Comparison of ENCODE assay signal across 12 cellular contexts in genomic region chr1:7576946-7577657, GRCh38.
A peak's percentile ranks its signal among the peaks of the same experiment; 100 is the strongest.
DNase-seq lines count a peak whose midpoint lies in the region; ATAC-seq and TF ChIP-seq lines count a peak whose summit lies in the region.
"Had no signal": no experiment of that assay in that cellular context is flagged by ENCODE, and none has a peak within 500 bp of the region (broad histone marks: within the 10 kb centered on the region; RNA-seq: fewer than 3 reads in every experiment).

No MANE protein-coding gene starts in this region.

- no peaks in the 10 kb centered on the region for H3K4me1 Mint-ChIP-seq in WTC11

- no peaks in the 10 kb centered on the region for H3K36me3 Mint-ChIP-seq in WTC11
- H3K36me3 Mint-ChIP-seq: activated naive CD4-positive, alpha-beta T cell treated with anti-CD3 and anti-CD28 coated beads, Interleukin-2, amount 50 U/mL, for 72 hours had no signal

- H3K27ac ChIP-seq in hepatocyte (no peak overlapping the region), smooth muscle cell (ENCODE audit: low read depth) (no peak overlapping the region)
- H3K27ac ChIP-seq: epithelial cell of prostate had no signal

- peak; percentile 88 for ATAC-seq in WTC11
- ATAC-seq: activated naive CD4-positive, alpha-beta T cell treated with anti-CD3 and anti-CD28 coated beads, Interleukin-2, amount 50 U/mL, for 72 hours; GM12878 had no signal

- no peak overlapping the region for H3K27ac Mint-ChIP-seq in WTC11
- H3K27ac Mint-ChIP-seq: activated naive CD4-positive, alpha-beta T cell treated with anti-CD3 and anti-CD28 coated beads, Interleukin-2, amount 50 U/mL, for 72 hours had no signal

- 68% methylated on average over 14 of the region's 14 CpGs for WGBS in hepatocyte (ENCODE audit: low lambda C conversion rate, missing lambda C conversion rate)
- WGBS in smooth muscle cell (ENCODE audit: low lambda C conversion rate) = 70% methylated on average over 14 of the region's 14 CpGs

- H2AFZ ChIP-seq in hepatocyte (no peak overlapping the region), smooth muscle cell (ENCODE audit: low read depth) (no peak overlapping the region)

- H3K9ac ChIP-seq in smooth muscle cell (ENCODE audit: low read depth) = no peak overlapping the region

- DNase-seq in WTC11 (ENCODE audit: low spot score) = peak; percentile 40
- peak; percentile 33 for DNase-seq in hepatocyte (ENCODE audit: low spot score)
- DNase-seq in smooth muscle cell (lab: John Stamatoyannopoulos, UW; ENCODE audit: unreplicated experiment) = no peak
- no peak for DNase-seq in NCI-H1417 (lab: John Stamatoyannopoulos, UW)
- no peak for DNase-seq in NK-92 treated with Interleukin-12 subunit alpha and Interleukin-12 subunit beta, amount 100 ng/mL, for 24 hours (lab: John Stamatoyannopoulos, UW)
- no peak for DNase-seq in NAMALWA (ENCODE audit: low spot score)
- DNase-seq: activated CD4-positive, alpha-beta T cell treated with anti-CD3 and anti-CD28 coated beads for 4 hours; NCI-H1048 had no signal

- TF ChIP-seq CTCF in GM12873 (IDR thresholded peaks at IDR 0.05; ENCODE audit: insufficient read depth, low read depth, low read length, missing control alignments) (peak; percentile 10), WTC11 (IDR thresholded peaks at IDR 0.05) (no peak), hepatocyte (IDR thresholded peaks at IDR 0.05; ENCODE audit: poor library complexity) (peak; percentile 22), smooth muscle cell (IDR thresholded peaks at IDR 0.05; ENCODE audit: borderline replicate concordance, insufficient read depth, poor library complexity, severe bottlenecking) (peak; percentile 29)

- H3K79me2 ChIP-seq in hepatocyte (no peaks in the 10 kb centered on the region), smooth muscle cell (ENCODE audit: low read depth) (no peaks in the 10 kb centered on the region)

- no peaks in the 10 kb centered on the region for H3K9me3 ChIP-seq in hepatocyte (ENCODE audit: low read depth)
- H3K9me3 ChIP-seq in smooth muscle cell (replicated peaks; ENCODE audit: low read depth) = no peaks in the 10 kb centered on the region

- CTCF ChIA-PET in WTC11 (lab: Charles Lee) = no interaction called here

- H3F3A ChIP-seq in smooth muscle cell (ENCODE audit: low read depth) = no peaks in the 10 kb centered on the region

- POLR2A ChIA-PET in WTC11 (lab: Charles Lee) = no interaction called here

- no peak overlapping the region for H3K4me3 ChIP-seq in hepatocyte
- no peak overlapping the region for H3K4me3 ChIP-seq in smooth muscle cell
- H3K4me3 ChIP-seq: GM12878 had no signal

- H3K27me3 ChIP-seq in hepatocyte (no peaks in the 10 kb centered on the region), smooth muscle cell (ENCODE audit: low read depth) (no peaks in the 10 kb centered on the region)

- no peak overlapping the region for H3K4me2 ChIP-seq in hepatocyte
- H3K4me2 ChIP-seq in smooth muscle cell = no peak overlapping the region

- no peaks in the 10 kb centered on the region for H3K9me2 ChIP-seq in hepatocyte (replicated peaks; ENCODE audit: insufficient read depth)

- H3K27me3 Mint-ChIP-seq in WTC11 (ENCODE audit: low read depth) = no peaks in the 10 kb centered on the region

- peaks cover 4% of the 10 kb centered on the region for H3K9me3 Mint-ChIP-seq in WTC11
- H3K9me3 Mint-ChIP-seq: activated naive CD4-positive, alpha-beta T cell treated with anti-CD3 and anti-CD28 coated beads, Interleukin-2, amount 50 U/mL, for 72 hours had no signal

- no peak overlapping the region for H3K4me3 Mint-ChIP-seq in WTC11

- H3K4me1 ChIP-seq in hepatocyte (ENCODE audit: insufficient read depth) (no peaks in the 10 kb centered on the region), smooth muscle cell (ENCODE audit: low read depth) (no peaks in the 10 kb centered on the region)

- H4K20me1 ChIP-seq in hepatocyte (ENCODE audit: insufficient read depth, poor library complexity, severe bottlenecking) (no peaks in the 10 kb centered on the region), smooth muscle cell (ENCODE audit: low read depth) (no peaks in the 10 kb centered on the region)

- H3K36me3 ChIP-seq in hepatocyte (replicated peaks; ENCODE audit: insufficient read depth, low read depth) (no peaks in the 10 kb centered on the region), smooth muscle cell (ENCODE audit: low read depth) (no peaks in the 10 kb centered on the region)

TF ChIP-seq in WTC11, 78 proteins besides CTCF, POLR2A, EP300 and RAD21 (continues in another document):
- TF ChIP-seq CREB1 (CRISPR knock-in tag; IDR thresholded peaks at IDR 0.05) (no peak), ATF2 (CRISPR knock-in tag; IDR thresholded peaks at IDR 0.05; ENCODE audit: borderline replicate concordance, low read depth) (no peak), IRF2 (CRISPR knock-in tag; IDR thresholded peaks at IDR 0.05; ENCODE audit: borderline replicate concordance, low read depth) (no peak), TP53 (CRISPR knock-in tag; IDR thresholded peaks at IDR 0.05) (no peak), E2F5 (CRISPR knock-in tag; IDR thresholded peaks at IDR 0.05) (no peak), ATF3 (CRISPR knock-in tag; conservative IDR thresholded peaks at IDR 0.05) (no peak), NFATC4 (CRISPR knock-in tag; IDR thresholded peaks at IDR 0.05) (no peak), ARID4B (CRISPR knock-in tag; IDR thresholded peaks at IDR 0.05; ENCODE audit: borderline replicate concordance) (no peak), FOXK1 (CRISPR knock-in tag; IDR thresholded peaks at IDR 0.05) (no peak), ESRRA (CRISPR knock-in tag; IDR thresholded peaks at IDR 0.05; ENCODE audit: borderline replicate concordance) (no peak), E2F1 (CRISPR knock-in tag; IDR thresholded peaks at IDR 0.05) (no peak), JUN (CRISPR knock-in tag; IDR thresholded peaks at IDR 0.05) (no peak), GRHL2 (CRISPR knock-in tag; IDR thresholded peaks at IDR 0.05; ENCODE audit: insufficient replicate concordance, severe bottlenecking) (no peak), RORB (CRISPR knock-in tag; IDR thresholded peaks at IDR 0.05) (no peak)

Comparison
In these comparisons a context has a peak if more than half of its experiments do, and no peak if none do; other contexts are left out.
1. DNase-seq: peak in WTC11 (single experiment) and hepatocyte (single experiment); none in smooth muscle cell (single experiment), NCI-H1417 (0 of 3), NK-92 treated with Interleukin-12 subunit alpha and Interleukin-12 subunit beta, amount 100 ng/mL, for 24 hours (single experiment) and NAMALWA (single experiment).